17 cellular contexts compared by ENCODE assay signal in genomic region chr6:98200084-98200483, GRCh38.
"Had no signal": no experiment of that assay in that cellular context is flagged by ENCODE, and none has a peak within 500 bp of the region (broad histone marks: within the 10 kb centered on the region; RNA-seq: fewer than 3 reads in every experiment).

No MANE protein-coding gene starts in this region.

- H3K4me2 ChIP-seq: hepatocyte had no signal

- H3K36me3 ChIP-seq: colonic mucosa, esophagus muscularis mucosa, gastroesophageal sphincter, heart left ventricle, left lung, lower lobe of right lung had no signal

- ATAC-seq: foreskin keratinocyte, gastroesophageal sphincter, heart left ventricle, left cardiac atrium, left lung, left ventricle myocardium superior, lower lobe of right lung, mucosa of descending colon had no signal

- H3K9me3 ChIP-seq: colonic mucosa, esophagus muscularis mucosa, gastroesophageal sphincter, heart left ventricle, left lung, lower lobe of right lung, mucosa of descending colon had no signal

- FAIRE-seq: endothelial cell of umbilical vein, keratinocyte had no signal

- H3K27ac ChIP-seq: colonic mucosa, esophagus muscularis mucosa, foreskin keratinocyte, gastroesophageal sphincter, heart left ventricle, hepatocyte, left lung, lower lobe of right lung had no signal

- DNase-seq: colonic mucosa; cortex of kidney; effector memory CD4-positive, alpha-beta T cell; foreskin keratinocyte; heart left ventricle; left cardiac atrium; left lung; left ventricle myocardium superior; lower lobe of right lung; mesenchymal stem cell; mucosa of descending colon; naive B cell had no signal

- H3K4me1 ChIP-seq: colonic mucosa, esophagus muscularis mucosa, foreskin keratinocyte, gastroesophageal sphincter, heart left ventricle, left lung, lower lobe of right lung had no signal

- H3K4me3 ChIP-seq: colonic mucosa, esophagus muscularis mucosa, gastroesophageal sphincter, heart left ventricle, hepatocyte, left lung, lower lobe of right lung, mucosa of descending colon had no signal

- H3K27me3 ChIP-seq: colonic mucosa, esophagus muscularis mucosa, foreskin keratinocyte, gastroesophageal sphincter, heart left ventricle, hepatocyte, left lung had no signal
